Comparison of ENCODE assay signal across 8 cellular contexts in genomic region chr9:95515272-95516113, GRCh38. TPM values are rescaled to one million over a fixed set of nuclear protein-coding genes. Genes with fewer than 3 reads are reported as not detected.
DNase-seq lines count a peak whose midpoint lies in the region; ATAC-seq and TF ChIP-seq lines count a peak whose summit lies in the region.

No MANE protein-coding gene starts in this region.

- no peaks in the 10 kb centered on the region for H4K20me1 ChIP-seq in SU-DHL-6 (ENCODE audit: low read depth, low read length)

- H3K4me1 ChIP-seq in muscle layer of duodenum (ENCODE audit: control insufficient read depth in 1 of 2, insufficient read depth in 2 of 2, low read length in 2 of 2) = peaks cover 0 to 27% of the 10 kb centered on the region in 2 donors

- H3F3A ChIP-seq in SU-DHL-6 (ENCODE audit: insufficient read depth) = peaks cover 37% of the 10 kb centered on the region

- peaks cover 78% of the 10 kb centered on the region for H3K27me3 Mint-ChIP-seq in T-helper 1 cell treated with Interleukin-12 subunit alpha and Interleukin-12 subunit beta and Interleukin-4 antibody, amounts not matched to agents 30 μg/mL and 1 μg/mL, for 36 hours (ENCODE audit: low read depth)

- peak overlapping the region; percentile 54 for H3K9ac ChIP-seq in SU-DHL-6 (ENCODE audit: low read length)

- H3K4me1 Mint-ChIP-seq in T-helper 1 cell treated with Interleukin-12 subunit alpha and Interleukin-12 subunit beta and Interleukin-4 antibody, amounts not matched to agents 30 μg/mL and 1 μg/mL, for 36 hours (ENCODE audit: low read depth) = peaks cover 17% of the 10 kb centered on the region

- peak overlapping the region; percentile 71 for H3K4me2 ChIP-seq in SU-DHL-6 (ENCODE audit: low read depth, low read length, poor library complexity, severe bottlenecking)

- no peak overlapping the region for H3K27ac ChIP-seq in SU-DHL-6 (ENCODE audit: low read depth, low read length)
- H3K27ac ChIP-seq in coronary artery = peak overlapping the region in 1 of 2 donors; percentile 49
- H3K27ac ChIP-seq in muscle layer of duodenum (ENCODE audit: low read length) = no peak overlapping the region

- H3K27me3 ChIP-seq in SU-DHL-6 (ENCODE audit: low read length) (no peaks in the 10 kb centered on the region), muscle layer of duodenum (ENCODE audit: low read depth, low read length) (no peaks in the 10 kb centered on the region)

- H3K9me3 ChIP-seq in SU-DHL-6 (ENCODE audit: insufficient read depth, low read length) (no peaks in the 10 kb centered on the region), muscle layer of duodenum (ENCODE audit: control insufficient read depth in 1 of 2, low read length in 2 of 2) (no peaks in the 10 kb centered on the region)

- ATAC-seq in esophagus mucosa (no peak), HG03342 (IDR thresholded peaks at IDR 0.05; ENCODE audit: unreplicated experiment) (no peak), GM21619 (IDR thresholded peaks at IDR 0.05; ENCODE audit: unreplicated experiment) (no peak)

- peaks cover 6% of the 10 kb centered on the region for H3K36me3 Mint-ChIP-seq in T-helper 1 cell treated with Interleukin-12 subunit alpha and Interleukin-12 subunit beta and Interleukin-4 antibody, amounts not matched to agents 30 μg/mL and 1 μg/mL, for 36 hours (ENCODE audit: low read depth)

- 0 out of 2 replicates have a peak, but pooled peaks cover 4% of the 10 kb centered on the region for H3K79me2 ChIP-seq in SU-DHL-6 (ENCODE audit: insufficient read depth, low read length)

- H3K36me3 ChIP-seq in SU-DHL-6 (ENCODE audit: low read length) (no peaks in the 10 kb centered on the region), muscle layer of duodenum (ENCODE audit: control insufficient read depth in 1 of 2, insufficient read depth in 2 of 2, low read length in 2 of 2) (no peaks in the 10 kb centered on the region)

- H3K9me2 ChIP-seq in SU-DHL-6 (replicated peaks; ENCODE audit: insufficient read depth, low read length) = no peaks in the 10 kb centered on the region

- DNase-seq in T-helper 1 cell = no peak
- no peak for DNase-seq in coronary artery (ENCODE audit: low spot score)

- no peak overlapping the region for H3K27ac Mint-ChIP-seq in T-helper 1 cell treated with Interleukin-12 subunit alpha and Interleukin-12 subunit beta and Interleukin-4 antibody, amounts not matched to agents 30 μg/mL and 1 μg/mL, for 36 hours

- peaks cover 5% of the 10 kb centered on the region for H3K9me3 Mint-ChIP-seq in T-helper 1 cell treated with Interleukin-12 subunit alpha and Interleukin-12 subunit beta and Interleukin-4 antibody, amounts not matched to agents 30 μg/mL and 1 μg/mL, for 36 hours

- peak overlapping the region; percentile 68 for H2AFZ ChIP-seq in SU-DHL-6 (ENCODE audit: low read depth, low read length, severe bottlenecking)

- TF ChIP-seq CTCF in SU-DHL-6 (IDR thresholded peaks at IDR 0.05; ENCODE audit: insufficient read depth, low read length, poor library complexity, severe bottlenecking) = no peak
- TF ChIP-seq CTCF in coronary artery (IDR thresholded peaks at IDR 0.05) = no peak

- H3K4me3 Mint-ChIP-seq in T-helper 1 cell treated with Interleukin-12 subunit alpha and Interleukin-12 subunit beta and Interleukin-4 antibody, amounts not matched to agents 30 μg/mL and 1 μg/mL, for 36 hours = peak overlapping the region; percentile 38

- H3K4me3 ChIP-seq in SU-DHL-6 (ENCODE audit: insufficient read depth, low read length, poor library complexity, severe bottlenecking) (peak overlapping the region; percentile 54), coronary artery (peak overlapping the region; percentile 76), muscle layer of duodenum (ENCODE audit: low read depth in 1 of 2, low read length in 2 of 2) (peak overlapping the region; percentile 40 to 64)

RNA-seq across cellular contexts. Expression of gene PTCH1, which starts 1.3 kb away (rescaled TPM):
- 3.9 TPM for total RNA-seq in esophagus mucosa
